8 cellular contexts compared by ENCODE assay signal in the genomic region with DNA sequence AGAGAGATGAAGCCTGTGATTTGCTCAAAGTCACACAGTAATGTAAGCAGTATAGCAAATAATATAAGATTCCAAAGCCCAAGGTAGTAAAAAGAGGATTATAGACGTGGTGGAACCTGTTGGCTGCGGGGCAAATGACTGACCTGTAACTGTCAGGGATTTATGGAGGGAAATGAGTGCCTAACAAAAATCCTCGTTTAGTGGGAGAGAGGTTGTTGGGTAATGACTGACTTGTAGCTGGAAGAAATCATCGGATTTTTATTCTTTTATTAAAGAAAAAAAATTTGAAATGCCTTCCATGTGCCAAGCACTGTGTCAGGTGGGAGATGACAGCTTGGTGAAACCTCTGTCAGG. TPM values are rescaled to one million over a fixed set of nuclear protein-coding genes. Genes with fewer than 3 reads are reported as not detected.
DNase-seq lines count a peak whose midpoint lies in the region; ATAC-seq and TF ChIP-seq lines count a peak whose summit lies in the region.

No MANE protein-coding gene starts in this region.

- peak overlapping the region in 1 of 3 experiments; percentile 72; a peak in 2 of 7 replicates for H3K27ac Mint-ChIP-seq in H9
- H3K27ac Mint-ChIP-seq in activated B cell treated with CpG ODN at 0.5 μM for 24 hours: peak overlapping the region; percentile 94
- peak overlapping the region; percentile 89 for H3K27ac Mint-ChIP-seq in glutamatergic neuron (ENCODE audit: unreplicated experiment)

- H2BK120ac ChIP-seq in H9 (ENCODE audit: low read depth, low read length, poor library complexity, severe bottlenecking): no peak overlapping the region

- H3K4me1 Mint-ChIP-seq in H9 (peaks cover 11 to 31% of the 10 kb centered on the region in 2 experiments), activated B cell treated with CpG ODN at 0.5 μM for 24 hours (peaks cover 23% of the 10 kb centered on the region), glutamatergic neuron (ENCODE audit: low read depth, unreplicated experiment) (peaks cover 17% of the 10 kb centered on the region)

- no peaks in the 10 kb centered on the region for H4K20me1 ChIP-seq in H9 (ENCODE audit: control insufficient read depth, insufficient read depth, insufficient read length)

- H3K4me3 Mint-ChIP-seq in H9 (peak overlapping the region; percentile 94 to 100), activated B cell treated with CpG ODN at 0.5 μM for 24 hours (peak overlapping the region; percentile 99), glutamatergic neuron (ENCODE audit: unreplicated experiment) (peak overlapping the region; percentile 100)

- intact Hi-C loops in activated B cell treated with CpG ODN at 0.5 μM for 24 hours (cut with micrococcal nuclease): loop anchor here (1.0 to 2.0 kb wide), 8 partner anchors 10 to 921 kb away; a partner anchor contains a TSS

- H3K27ac ChIP-seq in H9 (ENCODE audit: insufficient read length, low read depth, low read length) (no peak overlapping the region), skeletal muscle tissue (ENCODE audit: low read depth, low read length) (peak overlapping the region; percentile 88)

- no peak overlapping the region for H2BK20ac ChIP-seq in H9 (ENCODE audit: low read depth, low read length, poor library complexity, severe bottlenecking)

- H3K27me3 ChIP-seq in H9 (ENCODE audit: insufficient read depth, low read length): no peaks in the 10 kb centered on the region
- H3K27me3 ChIP-seq in skeletal muscle tissue (ENCODE audit: control insufficient read depth in 3 of 3, insufficient read depth in 3 of 3, low read length in 3 of 3): no peaks in the 10 kb centered on the region

- H2BK12ac ChIP-seq in H9 (ENCODE audit: insufficient read length, low read depth, low read length): no peak overlapping the region

- H3K56ac ChIP-seq in H9 (ENCODE audit: insufficient read length, low read depth, low read length): no peak overlapping the region

- peaks cover 20 to 22% (median 21%) of the 10 kb centered on the region in 3 donors for H3K36me3 ChIP-seq in skeletal muscle tissue (ENCODE audit: control insufficient read depth in 3 of 3, insufficient read depth in 3 of 3, low read length in 3 of 3)

- H3K18ac ChIP-seq in H9 (ENCODE audit: insufficient read length, low read depth, low read length): no peak overlapping the region

- H2AFZ ChIP-seq in H9 (ENCODE audit: low read length): no peak overlapping the region

- H3T11ph ChIP-seq in H9 (ENCODE audit: low read length): no peak overlapping the region

- H4K8ac ChIP-seq in H9 (replicated peaks; ENCODE audit: insufficient read length, low read depth, low read length): no peak overlapping the region

- no peaks in the 10 kb centered on the region; a peak in 1 of 5 replicates for H3K9me3 Mint-ChIP-seq in H9
- no peaks in the 10 kb centered on the region for H3K9me3 Mint-ChIP-seq in activated B cell treated with CpG ODN at 0.5 μM for 24 hours
- H3K9me3 Mint-ChIP-seq in glutamatergic neuron (ENCODE audit: unreplicated experiment): peaks cover 5% of the 10 kb centered on the region

- H3K4me3 ChIP-seq in skeletal muscle tissue (ENCODE audit: low read length in 3 of 3): peak overlapping the region; percentile 84 to 98 (median 87)

- no peak overlapping the region for H3K4ac ChIP-seq in H9 (ENCODE audit: low read depth, low read length)

- peaks cover 7% of the 10 kb centered on the region for H3K23me2 ChIP-seq in H9 (ENCODE audit: insufficient read length, low read depth, low read length, poor library complexity, severe bottlenecking)

- POLR2A ChIA-PET in activated B cell treated with CpG ODN at 0.5 μM for 24 hours (lab: Charles Lee): interaction anchor here (0.6 to 2.8 kb wide), 6 partner anchors 10 to 1506 kb away, joined by 3 to 14 read pairs (median 3); a partner anchor contains a TSS

- H3K23ac ChIP-seq in H9 (ENCODE audit: insufficient read length, low read depth, low read length): no peak overlapping the region

- peaks cover 38% of the 10 kb centered on the region for H3K27me3 Mint-ChIP-seq in H9 (ENCODE audit: low read depth)
- H3K27me3 Mint-ChIP-seq in activated B cell treated with CpG ODN at 0.5 μM for 24 hours: no peaks in the 10 kb centered on the region
- H3K27me3 Mint-ChIP-seq in glutamatergic neuron (ENCODE audit: unreplicated experiment): peaks cover 3% of the 10 kb centered on the region

- H3K36me3 Mint-ChIP-seq in H9 (ENCODE audit: insufficient read depth in 1 of 3, low read depth in 3 of 3) (peaks cover 18 to 31% (median 26%) of the 10 kb centered on the region in 3 experiments), activated B cell treated with CpG ODN at 0.5 μM for 24 hours (ENCODE audit: low read depth) (peaks cover 35% of the 10 kb centered on the region), glutamatergic neuron (ENCODE audit: unreplicated experiment) (no peaks in the 10 kb centered on the region)

- H4K5ac ChIP-seq in H9 (ENCODE audit: insufficient read length, low read depth, low read length): no peak overlapping the region

- no peak overlapping the region for H3K14ac ChIP-seq in H9 (ENCODE audit: insufficient read depth, low read length)

- H3K9ac ChIP-seq in H9 (ENCODE audit: extremely low read depth, insufficient read length, low read length) (peak overlapping the region; percentile 43), skeletal muscle tissue (ENCODE audit: low read depth in 1 of 3, low read length in 3 of 3) (peak overlapping the region; percentile 90 to 95 (median 93))

- WGBS in H9 (ENCODE audit: extremely low coverage, insufficient read length, low lambda C conversion rate): no CpG with 5 or more reads among the region's 4 CpGs

- H2AK5ac ChIP-seq in H9 (ENCODE audit: insufficient read length, low read length): no peak overlapping the region

- TF ChIP-seq CTCF in H9 (conservative IDR thresholded peaks at IDR 0.05) (no peak), activated B cell treated with CpG ODN at 0.5 μM for 24 hours (IDR thresholded peaks at IDR 0.05) (no peak), glutamatergic neuron (IDR thresholded peaks at IDR 0.05; ENCODE audit: partially characterized antibody, unreplicated experiment) (no peak)

- H4K91ac ChIP-seq in H9 (ENCODE audit: insufficient read length, low read depth, low read length): no peak overlapping the region

- H3K4me1 ChIP-seq in H9 (ENCODE audit: insufficient read depth, low read length): no peaks in the 10 kb centered on the region
- peaks cover 10 to 16% (median 15%) of the 10 kb centered on the region in 3 donors for H3K4me1 ChIP-seq in skeletal muscle tissue (ENCODE audit: control insufficient read depth in 3 of 3, insufficient read depth in 3 of 3, low read length in 3 of 3)

- H3K79me2 ChIP-seq in H9 (ENCODE audit: insufficient read depth, low read length): peaks cover 5% of the 10 kb centered on the region; the same call in 1 of the 2 replicates

- no peak overlapping the region for H2BK5ac ChIP-seq in H9 (ENCODE audit: insufficient read length, low read length)

- no peak overlapping the region for H2BK15ac ChIP-seq in H9 (ENCODE audit: low read depth, low read length)

- H3K9me3 ChIP-seq in H9 (ENCODE audit: control insufficient read depth, low read depth, low read length): no peaks in the 10 kb centered on the region
- H3K9me3 ChIP-seq in skeletal muscle tissue (ENCODE audit: control insufficient read depth in 3 of 3, low read length in 3 of 3): no peaks in the 10 kb centered on the region

- no peaks in the 10 kb centered on the region for H3K79me1 ChIP-seq in H9 (ENCODE audit: insufficient read depth, low read depth, low read length, poor library complexity, severe bottlenecking)

- no peak for DNase-seq in H9
- no peak for DNase-seq in activated B cell treated with CpG ODN at 0.5 μM for 24 hours
- DNase-seq in glutamatergic neuron: no peak
- DNase-seq in MV-4-11 (lab: John Stamatoyannopoulos, UW): no peak
- DNase-seq in stimulated activated CD4-positive, alpha-beta T cell treated with anti-CD3 and anti-CD28 coated beads, Interleukin-4, amount 100 ng/mL, for 1 hour: no peak
- DNase-seq in NK-92 (lab: John Stamatoyannopoulos, UW; ENCODE audit: unreplicated experiment): no peak

- CTCF ChIA-PET in activated B cell treated with CpG ODN at 0.5 μM for 24 hours (lab: Charles Lee): interaction anchor here (0.7 to 0.8 kb wide), 2 partner anchors 12 to 199 kb away, joined by 3 read pairs; no protein-coding TSS in a partner anchor

- ATAC-seq in activated B cell treated with CpG ODN at 0.5 μM for 24 hours (ENCODE audit: low read depth): no peak
- no peak for ATAC-seq in GM21447 (IDR thresholded peaks at IDR 0.05; ENCODE audit: unreplicated experiment)

- peak overlapping the region; percentile 46 for H3K4me2 ChIP-seq in H9 (ENCODE audit: insufficient read depth, insufficient read length, low read length)

RNA-seq across cellular contexts. Expression of a gene that starts 0.6 kb away (rescaled TPM):
- total RNA-seq in H9 (2021): 35.5 and 37.4 TPM in 2 replicates
- total RNA-seq in activated B cell treated with CpG ODN at 0.5 μM for 24 hours: 20.4 and 20.9 TPM in 2 replicates
- total RNA-seq in glutamatergic neuron (ENCODE audit: unreplicated experiment): 17.1 TPM
- total RNA-seq in skeletal muscle tissue: 20.4 TPM

RNA-seq across cellular contexts. Expression of a gene that starts 7.2 kb away (rescaled TPM):
- total RNA-seq in H9 (2021): 0.13 TPM in 1 of 2 replicates, not detected in the other
- not detected in 2 replicates for total RNA-seq in activated B cell treated with CpG ODN at 0.5 μM for 24 hours
- 16.9 TPM for total RNA-seq in glutamatergic neuron (ENCODE audit: unreplicated experiment)
- 0.52 TPM for total RNA-seq in skeletal muscle tissue

RNA-seq across cellular contexts. Expression of a gene that starts 11.0 kb away (rescaled TPM):
- 65.2 and 67.2 TPM in 2 replicates for total RNA-seq in H9 (2021)
- total RNA-seq in activated B cell treated with CpG ODN at 0.5 μM for 24 hours: 50.9 and 60.7 TPM in 2 replicates
- 42.3 TPM for total RNA-seq in glutamatergic neuron (ENCODE audit: unreplicated experiment)
- 19.3 TPM for total RNA-seq in skeletal muscle tissue

RNA-seq across cellular contexts. Expression of a gene that starts 55.1 kb away (rescaled TPM):
- total RNA-seq in H9 (2021): 17.6 and 17.9 TPM in 2 replicates
- 14.6 and 14.8 TPM in 2 replicates for total RNA-seq in activated B cell treated with CpG ODN at 0.5 μM for 24 hours
- 30.9 TPM for total RNA-seq in glutamatergic neuron (ENCODE audit: unreplicated experiment)
- total RNA-seq in skeletal muscle tissue: 11.0 TPM

RNA-seq across cellular contexts. Expression of a gene that starts 55.5 kb away (rescaled TPM):
- total RNA-seq in H9 (2021) (91.1 and 91.3 TPM in 2 replicates), activated B cell treated with CpG ODN at 0.5 μM for 24 hours (53.2 and 53.3 TPM in 2 replicates), glutamatergic neuron (ENCODE audit: unreplicated experiment) (94.5 TPM), skeletal muscle tissue (30.3 TPM)

Comparison
In these comparisons a context has a peak if more than half of its experiments do, and no peak if none do; other contexts are left out.
1. RNA of a gene that starts 7.2 kb away (total RNA-seq): 16.9 TPM in glutamatergic neuron (single experiment); 0.52 TPM in skeletal muscle tissue (single experiment), 0.13 TPM in H9 and not detected in activated B cell treated with CpG ODN at 0.5 μM for 24 hours; every median in the first group is over 10 times any median in the second.
2. Peak in every context shown above with its lines, with median percentiles within 50 percentile points of each other: H3K4me3 Mint-ChIP-seq.